Comparison of ENCODE assay signal across 1 cellular context in genomic region chr10:97411411-97411810, GRCh38.
A peak's percentile ranks its signal among the peaks of the same experiment; 100 is the strongest.
TF ChIP-seq lines count a peak whose summit lies in the region.

No MANE protein-coding gene starts in this region.

TF ChIP-seq in K562, 482 proteins besides CTCF, POLR2A, EP300 and RAD21:
- TF ChIP-seq NFIX (CRISPR knock-in tag; IDR thresholded peaks at IDR 0.05; ENCODE audit: low read depth) (no peak), CBFA2T3 (IDR thresholded peaks at IDR 0.05) (peak; percentile 40)
